Comparison of ENCODE assay signal across 8 cellular contexts in genomic region chrX:154516655-154517100, GRCh38. TPM values are rescaled to one million over a fixed set of nuclear protein-coding genes. Genes with fewer than 3 reads are reported as not detected.
A peak's percentile ranks its signal among the peaks of the same experiment; 100 is the strongest.
DNase-seq lines count a peak whose midpoint lies in the region; TF ChIP-seq lines count a peak whose summit lies in the region.

No MANE protein-coding gene starts in this region.

- H3K9me3 ChIP-seq in SK-N-SH (no peaks in the 10 kb centered on the region), esophagus squamous epithelium (no peaks in the 10 kb centered on the region)

- WGBS in SK-N-SH (ENCODE audit: low lambda C conversion rate), result 44% methylated on average over 19 of the region's 19 CpGs
- whole genome bisulfite sequencing in esophagus squamous epithelium, 2 donors, result 17 to 27% methylated on average over 9 to 19 of the region's 19 CpGs

- peaks cover 20% of the 10 kb centered on the region for H3K27me3 Mint-ChIP-seq in activated T-cell treated with anti-CD3 and anti-CD28 coated beads, Interleukin-2, amount 50 U/mL, for 24 hours
- H3K27me3 Mint-ChIP-seq in nephron (ENCODE audit: low read depth), result no peaks in the 10 kb centered on the region

- POLR2A ChIA-PET in SK-N-SH (lab: Yijun Ruan, JAX), result no interaction called here

- peak overlapping the region; percentile 49 to 65; a peak in 3 of 4 replicates for H3K27ac ChIP-seq in SK-N-SH (ENCODE audit: low read depth in 2 of 2, low read length in 1 of 2)
- H3K27ac ChIP-seq in esophagus squamous epithelium, result peak overlapping the region; percentile 90 to 95 (median 93)

- no peaks in the 10 kb centered on the region for H3K9me2 ChIP-seq in SK-N-SH

- peaks cover 0 to 6% of the 10 kb centered on the region in 2 experiments; a peak in 1 of 4 replicates for H3K4me1 ChIP-seq in SK-N-SH (ENCODE audit: control insufficient read depth in 1 of 2, insufficient read depth in 2 of 2, low read depth in 1 of 2, low read length in 1 of 2)
- H3K4me1 ChIP-seq in esophagus squamous epithelium, result peaks cover 4 to 28% (median 5%) of the 10 kb centered on the region in 3 donors

- no peak for TF ChIP-seq CTCF in SK-N-SH (IDR thresholded peaks at IDR 0.05)
- no peak for TF ChIP-seq CTCF in esophagus squamous epithelium (IDR thresholded peaks at IDR 0.05)
- no peak for TF ChIP-seq CTCF in nephron (IDR thresholded peaks at IDR 0.05; ENCODE audit: unreplicated experiment in 3 of 3)

- TF ChIP-seq EP300 in SK-N-SH (IDR thresholded peaks at IDR 0.05; ENCODE audit: borderline replicate concordance in 1 of 2, low read depth in 1 of 2, low read length in 1 of 2), result no peak

- H3K4me3 Mint-ChIP-seq in activated T-cell treated with anti-CD3 and anti-CD28 coated beads, Interleukin-2, amount 50 U/mL, for 24 hours, result peak overlapping the region; percentile 83
- H3K4me3 Mint-ChIP-seq in nephron, result peak overlapping the region; percentile 84 to 92 (median 88)

- H3K27me3 ChIP-seq in SK-N-SH (ENCODE audit: insufficient read depth) (peaks cover 6% of the 10 kb centered on the region; the same call in 1 of the 2 replicates), esophagus squamous epithelium (no peaks in the 10 kb centered on the region)

- H4K20me1 ChIP-seq in SK-N-SH (ENCODE audit: insufficient read depth), result no peaks in the 10 kb centered on the region

- H3K4me2 ChIP-seq in SK-N-SH, result peak overlapping the region; percentile 68; the same call in 1 of the 2 replicates

- peak overlapping the region; percentile 45 for H3K9ac ChIP-seq in SK-N-SH

- TF ChIP-seq RAD21 in SK-N-SH (IDR thresholded peaks at IDR 0.05; ENCODE audit: low read length), result no peak

- no peaks in the 10 kb centered on the region for H3F3A ChIP-seq in SK-N-SH (replicated peaks; ENCODE audit: insufficient read depth)

- intact Hi-C loops in esophagus squamous epithelium (cut with DNase I), result no loop called here

- H3K4me3 ChIP-seq in SK-N-SH (ENCODE audit: low read depth in 2 of 2, low read length in 1 of 2), result peak overlapping the region in 1 of 2 experiments; percentile 37; a peak in 3 of 4 replicates
- H3K4me3 ChIP-seq in esophagus squamous epithelium, result peak overlapping the region; percentile 62 to 82 (median 68)

- no peaks in the 10 kb centered on the region for H3K9me3 Mint-ChIP-seq in activated T-cell treated with anti-CD3 and anti-CD28 coated beads, Interleukin-2, amount 50 U/mL, for 24 hours
- H3K9me3 Mint-ChIP-seq in nephron, result peaks cover 16% of the 10 kb centered on the region

- no peak for TF ChIP-seq POLR2A in esophagus squamous epithelium (IDR thresholded peaks at IDR 0.05)

- H2AFZ ChIP-seq in SK-N-SH (ENCODE audit: low read depth), result no peak overlapping the region; the same call in 1 of the 2 replicates

- CTCF ChIA-PET in SK-N-SH (lab: Yijun Ruan, JAX), result interaction anchor here (1.4 to 3.0 kb wide), 2 partner anchors 11 to 19 kb away, joined by 4 to 14 read pairs; no protein-coding TSS in a partner anchor

- no peak for DNase-seq in activated T-cell treated with anti-CD3 and anti-CD28 coated beads, Interleukin-2, amount 50 U/mL, for 24 hours
- DNase-seq in activated T-cell treated with anti-CD3 and anti-CD28 coated beads for 4 hours, result no peak
- no peak for DNase-seq in SK-N-SH
- DNase-seq in esophagus squamous epithelium (lab: John Stamatoyannopoulos, UW), result no peak
- no peak for DNase-seq in A172 (ENCODE audit: low spot score)
- DNase-seq in DMS79 (lab: John Stamatoyannopoulos, UW), result no peak
- no peak for DNase-seq in activated CD4-positive, alpha-beta T cell treated with anti-CD3 and anti-CD28 coated beads, Interleukin-2, amount 50 U/mL, for 1 hour

- H3K27ac Mint-ChIP-seq in activated T-cell treated with anti-CD3 and anti-CD28 coated beads, Interleukin-2, amount 50 U/mL, for 24 hours, result peak overlapping the region; percentile 90
- H3K27ac Mint-ChIP-seq in nephron, result peak overlapping the region; percentile 99 to 100 (median 99)

- peaks cover 10% of the 10 kb centered on the region for H3K36me3 Mint-ChIP-seq in activated T-cell treated with anti-CD3 and anti-CD28 coated beads, Interleukin-2, amount 50 U/mL, for 24 hours (ENCODE audit: low read depth)
- H3K36me3 Mint-ChIP-seq in nephron (ENCODE audit: low read depth), result peaks cover 7% of the 10 kb centered on the region

- H3K4me1 Mint-ChIP-seq in activated T-cell treated with anti-CD3 and anti-CD28 coated beads, Interleukin-2, amount 50 U/mL, for 24 hours (ENCODE audit: low read depth), result peaks cover 22% of the 10 kb centered on the region
- H3K4me1 Mint-ChIP-seq in nephron, result peaks cover 24% of the 10 kb centered on the region

- H3K36me3 ChIP-seq in SK-N-SH (replicated peaks in 1 of 2; ENCODE audit: control insufficient read depth in 1 of 2, insufficient read depth in 2 of 2, low read length in 1 of 2), result no peaks in the 10 kb centered on the region
- peaks cover 0 to 10% (median 0%) of the 10 kb centered on the region in 3 donors for H3K36me3 ChIP-seq in esophagus squamous epithelium

- H3K79me2 ChIP-seq in SK-N-SH (ENCODE audit: insufficient read depth), result peaks cover 6% of the 10 kb centered on the region

TF ChIP-seq in SK-N-SH, 30 proteins besides CTCF, POLR2A, EP300 and RAD21 (continues in another document):
- TF ChIP-seq FOXM1 (IDR thresholded peaks at IDR 0.05; ENCODE audit: low read depth) (no peak), EZH2phosphoT487 (IDR thresholded peaks at IDR 0.05; ENCODE audit: borderline replicate concordance, low read depth) (no peak), RXRA (IDR thresholded peaks at IDR 0.05; ENCODE audit: borderline replicate concordance, low read depth) (no peak), ELF1 (IDR thresholded peaks at IDR 0.05) (no peak), NRF1 (IDR thresholded peaks at IDR 0.05; ENCODE audit: low read depth, low read length) (no peak), MEF2A (IDR thresholded peaks at IDR 0.05; ENCODE audit: borderline replicate concordance, low read depth) (no peak), TAF1 (IDR thresholded peaks at IDR 0.05; ENCODE audit: borderline replicate concordance, low read depth, low read length) (no peak), TCF12 (IDR thresholded peaks at IDR 0.05) (no peak), POLR2AphosphoS5 (IDR thresholded peaks at IDR 0.05; ENCODE audit: low read depth, low read length) (no peak)
- TF ChIP-seq, protein P1, sequence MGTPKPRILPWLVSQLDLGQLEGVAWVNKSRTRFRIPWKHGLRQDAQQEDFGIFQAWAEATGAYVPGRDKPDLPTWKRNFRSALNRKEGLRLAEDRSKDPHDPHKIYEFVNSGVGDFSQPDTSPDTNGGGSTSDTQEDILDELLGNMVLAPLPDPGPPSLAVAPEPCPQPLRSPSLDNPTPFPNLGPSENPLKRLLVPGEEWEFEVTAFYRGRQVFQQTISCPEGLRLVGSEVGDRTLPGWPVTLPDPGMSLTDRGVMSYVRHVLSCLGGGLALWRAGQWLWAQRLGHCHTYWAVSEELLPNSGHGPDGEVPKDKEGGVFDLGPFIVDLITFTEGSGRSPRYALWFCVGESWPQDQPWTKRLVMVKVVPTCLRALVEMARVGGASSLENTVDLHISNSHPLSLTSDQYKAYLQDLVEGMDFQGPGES (IDR thresholded peaks at IDR 0.05; ENCODE audit: low read depth, low read length), result no peak
- TF ChIP-seq, protein P2, sequence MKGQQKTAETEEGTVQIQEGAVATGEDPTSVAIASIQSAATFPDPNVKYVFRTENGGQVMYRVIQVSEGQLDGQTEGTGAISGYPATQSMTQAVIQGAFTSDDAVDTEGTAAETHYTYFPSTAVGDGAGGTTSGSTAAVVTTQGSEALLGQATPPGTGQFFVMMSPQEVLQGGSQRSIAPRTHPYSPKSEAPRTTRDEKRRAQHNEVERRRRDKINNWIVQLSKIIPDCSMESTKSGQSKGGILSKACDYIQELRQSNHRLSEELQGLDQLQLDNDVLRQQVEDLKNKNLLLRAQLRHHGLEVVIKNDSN (IDR thresholded peaks at IDR 0.05; ENCODE audit: borderline replicate concordance, low read depth), result no peak

RNA-seq across cellular contexts. Expression of gene FAM3A, which starts 0.6 kb away (rescaled TPM):
- polyA plus RNA-seq in SK-N-SH (2012; rRNA removed), result 36.7 and 42.1 TPM in 2 replicates
- 17.2 and 28.6 TPM in 2 replicates for polyA plus RNA-seq in SK-N-SH (2012; cell fraction: cytosol; rRNA removed)
- polyA plus RNA-seq in SK-N-SH (2012; cell fraction: nucleus; rRNA removed), result 81.3 and 93.7 TPM in 2 replicates
- 10 to 100 TPM; 30.5 to 50.8 (median 40.9) TPM for total RNA-seq in esophagus squamous epithelium
- 47.1 and 47.5 TPM in 2 replicates for total RNA-seq in A172 (2014; rRNA removed; shearing (Covaris generic))

RNA-seq across cellular contexts. Expression of gene SLC10A3, which starts 26.2 kb away (rescaled TPM):
- polyA plus RNA-seq in SK-N-SH (2012; rRNA removed), result 28.4 and 29.7 TPM in 2 replicates
- 11.5 and 21.2 TPM in 2 replicates for polyA plus RNA-seq in SK-N-SH (2012; cell fraction: cytosol; rRNA removed)
- polyA plus RNA-seq in SK-N-SH (2012; cell fraction: nucleus; rRNA removed), result 18.8 and 19.4 TPM in 2 replicates
- total RNA-seq in esophagus squamous epithelium, result 10 to 100 TPM; 26.1 to 38.5 (median 29.5) TPM
- 51.9 and 63.9 TPM in 2 replicates for total RNA-seq in A172 (2014; rRNA removed; shearing (Covaris generic))

RNA-seq across cellular contexts. Expression of gene G6PD, which starts 30.0 kb away (rescaled TPM):
- 70.1 and 131 TPM in 2 replicates for polyA plus RNA-seq in SK-N-SH (2012; rRNA removed)
- 45.2 and 75.3 TPM in 2 replicates for polyA plus RNA-seq in SK-N-SH (2012; cell fraction: cytosol; rRNA removed)
- 192 and 210 TPM in 2 replicates for polyA plus RNA-seq in SK-N-SH (2012; cell fraction: nucleus; rRNA removed)
- 100 to 1,000 TPM in 1 of 4 donors, 10 to 100 TPM in 3; 46.5 to 180 (median 79.9) TPM for total RNA-seq in esophagus squamous epithelium
- 102 and 112 TPM in 2 replicates for total RNA-seq in A172 (2014; rRNA removed; shearing (Covaris generic))

RNA-seq across cellular contexts. Expression of gene UBL4A, which starts 30.3 kb away (rescaled TPM):
- 27.4 and 27.8 TPM in 2 replicates for polyA plus RNA-seq in SK-N-SH (2012; rRNA removed)
- 14.0 and 22.7 TPM in 2 replicates for polyA plus RNA-seq in SK-N-SH (2012; cell fraction: cytosol; rRNA removed)
- polyA plus RNA-seq in SK-N-SH (2012; cell fraction: nucleus; rRNA removed), result 15.0 and 21.3 TPM in 2 replicates
- total RNA-seq in esophagus squamous epithelium, result 10 to 100 TPM; 32.9 to 41.1 (median 38.2) TPM
- 116 and 139 TPM in 2 replicates for total RNA-seq in A172 (2014; rRNA removed; shearing (Covaris generic))

RNA-seq across cellular contexts. Expression of gene IKBKG, which starts 30.7 kb away (rescaled TPM):
- polyA plus RNA-seq in SK-N-SH (2012; rRNA removed), result 32.5 and 36.4 TPM in 2 replicates
- polyA plus RNA-seq in SK-N-SH (2012; cell fraction: cytosol; rRNA removed), result 14.5 and 21.4 TPM in 2 replicates
- 84.0 and 110 TPM in 2 replicates for polyA plus RNA-seq in SK-N-SH (2012; cell fraction: nucleus; rRNA removed)
- total RNA-seq in esophagus squamous epithelium, result 10 to 100 TPM in 3 of 4 donors, 1 to 10 TPM in 1; 9.9 to 14.7 (median 12.6) TPM
- 53.6 and 63.2 TPM in 2 replicates for total RNA-seq in A172 (2014; rRNA removed; shearing (Covaris generic))
